In genomic region chr16:22089910-22090309, GRCh38 we compare ENCODE assay signal across 6 cellular contexts. TPM values are rescaled to one million over a fixed set of nuclear protein-coding genes. Genes with fewer than 3 reads are reported as not detected.
"Had no signal": no experiment of that assay in that cellular context is flagged by ENCODE, and none has a peak within 500 bp of the region (broad histone marks: within the 10 kb centered on the region; RNA-seq: fewer than 3 reads in every experiment).

No MANE protein-coding gene starts in this region.

- H3K27ac Mint-ChIP-seq: GM23338, H9 had no signal

- H3K4me3 Mint-ChIP-seq: GM23338, H9 had no signal

- H3K9me3 Mint-ChIP-seq: GM23338, H9 had no signal

- DNase-seq: H9, HCEC 1CT, IMR-90 had no signal

- ATAC-seq: GM23338 had no signal

- H3K4me3 ChIP-seq: GM23338 had no signal

RNA-seq across cellular contexts. Expression of gene VWA3A, which starts 2.4 kb away (rescaled TPM):
- total RNA-seq: H1, H9, HT-29, IMR-90 had no signal
- polyA plus RNA-seq: GM23338, IMR-90 had no signal
